In genomic region chr13:68895696-68896095, GRCh38 we compare ENCODE assay signal across 22 cellular contexts.
DNase-seq lines count a peak whose midpoint lies in the region; ATAC-seq lines count a peak whose summit lies in the region.
"Had no signal": no experiment of that assay in that cellular context is flagged by ENCODE, and none has a peak within 500 bp of the region (broad histone marks: within the 10 kb centered on the region; RNA-seq: fewer than 3 reads in every experiment).

No MANE protein-coding gene starts in this region.

- intact Hi-C loops in left cardiac atrium (cut with DNase I), result no loop called here

- WGBS in mesendoderm (ENCODE audit: extremely low coverage, insufficient coverage, low lambda C conversion rate), result no CpG with 5 or more reads among the region's 1 CpG

- H3K27me3 ChIP-seq in mesendoderm (ENCODE audit: insufficient read depth, low read length, poor library complexity), result no peaks in the 10 kb centered on the region
- H3K27me3 ChIP-seq: BE2C had no signal

- no peak overlapping the region for H2BK5ac ChIP-seq in mesendoderm (ENCODE audit: low read length)

- H3K79me2 ChIP-seq in mesendoderm (ENCODE audit: control insufficient read depth, insufficient read depth, low read length), result no peaks in the 10 kb centered on the region

- H3K4me1 ChIP-seq in mesendoderm (ENCODE audit: control insufficient read depth, low read depth, low read length), result no peaks in the 10 kb centered on the region
- H3K4me1 ChIP-seq: BE2C, HAP-1 had no signal

- ATAC-seq in HG03439 (IDR thresholded peaks at IDR 0.05; ENCODE audit: unreplicated experiment), result no peak
- no peak for ATAC-seq in left cardiac atrium

- in situ Hi-C loops in G401 (cut with HindIII; ENCODE audit: low sequenced_read_pairs), result no loop called here

- no peak overlapping the region for H2AK5ac ChIP-seq in mesendoderm (ENCODE audit: low read length)

- no peak overlapping the region for H4K5ac ChIP-seq in mesendoderm (ENCODE audit: low read length)

- no peak overlapping the region for H2BK120ac ChIP-seq in mesendoderm (ENCODE audit: low read depth, low read length)

- no peaks in the 10 kb centered on the region for H3K79me1 ChIP-seq in mesendoderm (ENCODE audit: low read length)

- DNase-seq in RKO (ENCODE audit: low spot score), result peak; percentile 40
- peak; percentile 6 for DNase-seq in amniotic epithelial cell (ENCODE audit: low read depth)
- DNase-seq in mesendoderm, result peak; percentile 2
- DNase-seq in NCI-H226, result no peak
- no peak for DNase-seq in G401 (ENCODE audit: low spot score)
- no peak for DNase-seq in left cardiac atrium
- DNase-seq: ACHN; BE2C; C1 segment of cervical spinal cord; CD4-positive, CD25-positive, alpha-beta regulatory T cell; CD8-positive, alpha-beta memory T cell; COR-L47; DMS 273 treated with DMSO at 0.1 percent for 48 hours; DMS53; DND-41; EL; GDM1; GM23248; IMR-90 had no signal

- no peak overlapping the region for H3K4me2 ChIP-seq in mesendoderm (ENCODE audit: low read length)

- no peak overlapping the region for H3K4ac ChIP-seq in mesendoderm (ENCODE audit: low read depth, low read length)

- no peak overlapping the region for H3K18ac ChIP-seq in mesendoderm (ENCODE audit: low read length)

- no peak overlapping the region for H4K8ac ChIP-seq in mesendoderm (ENCODE audit: low read depth, low read length)

- H3K27ac ChIP-seq in mesendoderm (ENCODE audit: low read depth, low read length), result no peak overlapping the region
- H3K27ac ChIP-seq: GM23248, HL-60 had no signal

- H3K56ac ChIP-seq in mesendoderm (ENCODE audit: low read length), result no peak overlapping the region

- H3K36me3 ChIP-seq in mesendoderm (ENCODE audit: control insufficient read depth, insufficient read depth, low read length), result no peaks in the 10 kb centered on the region
- H3K36me3 ChIP-seq: BE2C, HAP-1 had no signal

- H3K4me3 ChIP-seq in mesendoderm (ENCODE audit: low read length), result no peak overlapping the region
- H3K4me3 ChIP-seq: GM23248, HAP-1 had no signal

- no peak overlapping the region for H2BK15ac ChIP-seq in mesendoderm (replicated peaks; ENCODE audit: low read depth)

- H3K23ac ChIP-seq in mesendoderm (ENCODE audit: low read length), result no peak overlapping the region

- no peak overlapping the region for H3K9ac ChIP-seq in mesendoderm (ENCODE audit: low read length)
- H3K9ac ChIP-seq: GM23248 had no signal

Comparison
In these comparisons a context has a peak if more than half of its experiments do, and no peak if none do; other contexts are left out.
1. DNase-seq: peak in RKO (single experiment), amniotic epithelial cell (single experiment) and mesendoderm (single experiment); none in NCI-H226 (single experiment), G401 (single experiment) and left cardiac atrium (single experiment).